13 cellular contexts compared by ENCODE assay signal in the genomic region with DNA sequence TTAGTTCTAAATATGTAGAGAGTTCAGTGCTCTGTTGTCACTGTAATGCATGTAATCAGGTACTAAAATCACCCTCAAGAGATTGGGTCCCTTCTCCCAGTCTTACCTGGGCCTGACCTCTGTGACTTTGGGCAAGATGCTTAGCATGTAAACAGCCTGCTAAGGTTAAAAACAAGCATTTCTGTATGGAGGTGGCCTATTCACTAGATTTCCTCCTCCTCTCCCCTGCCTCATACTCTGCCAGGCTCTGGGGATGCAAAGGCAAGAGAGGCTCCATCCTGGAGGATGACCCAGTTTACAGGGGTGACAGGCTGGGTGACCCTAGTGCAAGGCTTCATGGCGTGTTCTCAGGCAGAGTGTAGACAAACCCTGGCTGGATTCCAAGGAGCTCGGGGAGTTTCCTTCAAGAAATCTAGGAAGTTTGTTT. TPM values are rescaled to one million over a fixed set of nuclear protein-coding genes. Genes with fewer than 3 reads are reported as not detected.
DNase-seq lines count a peak whose midpoint lies in the region; ATAC-seq and TF ChIP-seq lines count a peak whose summit lies in the region.
"Had no signal": no experiment of that assay in that cellular context is flagged by ENCODE, and none has a peak within 500 bp of the region (broad histone marks: within the 10 kb centered on the region; RNA-seq: fewer than 3 reads in every experiment).

No MANE protein-coding gene starts in this region.

- peaks cover 64% of the 10 kb centered on the region for H3K4me1 Mint-ChIP-seq in activated T-cell treated with anti-CD3 and anti-CD28 coated beads, Interleukin-2, amount 50 U/mL, for 24 hours (ENCODE audit: low read depth)
- H3K4me1 Mint-ChIP-seq in stimulated activated naive CD8-positive, alpha-beta T cell treated with anti-CD3 and anti-CD28 coated beads, Interleukin-15, amount 100 ng/mL, for 72 hours = peaks cover 63% of the 10 kb centered on the region

- no peaks in the 10 kb centered on the region for H3K9me3 ChIP-seq in breast epithelium

- H3K4me1 ChIP-seq in breast epithelium = no peaks in the 10 kb centered on the region

- H3K36me3 ChIP-seq in breast epithelium = no peaks in the 10 kb centered on the region

- H3K9me3 Mint-ChIP-seq in activated T-cell treated with anti-CD3 and anti-CD28 coated beads, Interleukin-2, amount 50 U/mL, for 24 hours = peaks cover 10% of the 10 kb centered on the region
- peaks cover 12 to 14% of the 10 kb centered on the region in 2 donors for H3K9me3 Mint-ChIP-seq in stimulated activated naive CD8-positive, alpha-beta T cell treated with anti-CD3 and anti-CD28 coated beads, Interleukin-15, amount 100 ng/mL, for 72 hours
- H3K9me3 Mint-ChIP-seq: HFFc6 had no signal

- no peaks in the 10 kb centered on the region for H3K27me3 ChIP-seq in breast epithelium
- H3K27me3 ChIP-seq: cardiac muscle cell had no signal

- H3K27ac Mint-ChIP-seq in activated T-cell treated with anti-CD3 and anti-CD28 coated beads, Interleukin-2, amount 50 U/mL, for 24 hours = peak overlapping the region; percentile 86
- peak overlapping the region; percentile 81 to 93 for H3K27ac Mint-ChIP-seq in stimulated activated naive CD8-positive, alpha-beta T cell treated with anti-CD3 and anti-CD28 coated beads, Interleukin-15, amount 100 ng/mL, for 72 hours
- H3K27ac Mint-ChIP-seq: HFFc6 had no signal

- TF ChIP-seq POLR2A in breast epithelium (IDR thresholded peaks at IDR 0.05) = no peak

- H3K27me3 Mint-ChIP-seq in activated T-cell treated with anti-CD3 and anti-CD28 coated beads, Interleukin-2, amount 50 U/mL, for 24 hours = no peaks in the 10 kb centered on the region
- no peaks in the 10 kb centered on the region for H3K27me3 Mint-ChIP-seq in stimulated activated naive CD8-positive, alpha-beta T cell treated with anti-CD3 and anti-CD28 coated beads, Interleukin-15, amount 100 ng/mL, for 72 hours

- peak overlapping the region; percentile 3 to 13 for H3K27ac ChIP-seq in breast epithelium
- H3K27ac ChIP-seq: cardiac muscle cell had no signal

- POLR2A ChIA-PET in GM10248 (lab: Yijun Ruan, JAX) = interaction anchor here (1.2 kb wide), 1 partner anchor 22 kb away, joined by 3 read pairs; no protein-coding TSS in a partner anchor

- ATAC-seq in HG03432 (IDR thresholded peaks at IDR 0.05; ENCODE audit: unreplicated experiment) (peak; percentile 4), HG03135 (IDR thresholded peaks at IDR 0.05; ENCODE audit: unreplicated experiment) (no peak)
- peak; percentile 53 for ATAC-seq in stimulated activated naive CD8-positive, alpha-beta T cell treated with anti-CD3 and anti-CD28 coated beads, Interleukin-15, amount 100 ng/mL, for 72 hours

- CTCF ChIA-PET in GM10248 (lab: Yijun Ruan, JAX) = interaction anchor here (0.9 to 5.4 kb wide), 21 partner anchors 9 to 284 kb away, joined by 3 to 114 read pairs (median 4); no protein-coding TSS in a partner anchor

- intact Hi-C loops in breast epithelium (cut with DNase I; ENCODE audit: low total_unique reads) = no loop called here

- TF ChIP-seq CTCF in breast epithelium (IDR thresholded peaks at IDR 0.05) (no peak), GM10248 (IDR thresholded peaks at IDR 0.05; ENCODE audit: control extremely low read depth, extremely low read depth, low read depth, missing control alignments) (no peak)

- peak overlapping the region; percentile 22 for H3K4me3 Mint-ChIP-seq in activated T-cell treated with anti-CD3 and anti-CD28 coated beads, Interleukin-2, amount 50 U/mL, for 24 hours
- H3K4me3 Mint-ChIP-seq in stimulated activated naive CD8-positive, alpha-beta T cell treated with anti-CD3 and anti-CD28 coated beads, Interleukin-15, amount 100 ng/mL, for 72 hours = peak overlapping the region; percentile 42 to 48
- H3K4me3 Mint-ChIP-seq: HFFc6 had no signal

- no peak for DNase-seq in activated T-cell treated with anti-CD3 and anti-CD28 coated beads, Interleukin-2, amount 50 U/mL, for 24 hours
- DNase-seq in activated T-cell treated with anti-CD3 and anti-CD28 coated beads, Interleukin-2, amount 50 U/mL, for 1 hour = no peak
- no peak for DNase-seq in breast epithelium (ENCODE audit: low spot score in 2 of 2)
- DNase-seq in stimulated activated naive CD8-positive, alpha-beta T cell treated with anti-CD3 and anti-CD28 coated beads, Interleukin-15, amount 100 ng/mL, for 72 hours = no peak
- no peak for DNase-seq in medulla oblongata (ENCODE audit: extremely low spot score)
- no peak for DNase-seq in GM10248 (ENCODE audit: extremely low spot score)
- DNase-seq: activated CD4-positive, CD25-positive, alpha-beta regulatory T cell; NCI-H748 treated with DMSO at 0.1 percent for 48 hours; stimulated activated CD4-positive, alpha-beta T cell treated with anti-CD3 and anti-CD28 coated beads, Interleukin-2, amount 100 ng/mL, for 48 hours had no signal

- H3K36me3 Mint-ChIP-seq in activated T-cell treated with anti-CD3 and anti-CD28 coated beads, Interleukin-2, amount 50 U/mL, for 24 hours (ENCODE audit: low read depth) = peaks cover 12% of the 10 kb centered on the region

- no peak overlapping the region for H3K4me3 ChIP-seq in breast epithelium
- H3K4me3 ChIP-seq: cardiac muscle cell had no signal

RNA-seq across cellular contexts. Expression of a gene that starts 28.8 kb away (rescaled TPM):
- 1 to 10 TPM in 2 of 3 donors, under 1 TPM in 1; 0.48 to 7.6 (median 5.6) TPM for total RNA-seq in breast epithelium
- total RNA-seq: HFFc6 had no signal
